Comparison of ENCODE assay signal across 8 cellular contexts in the genomic region with DNA sequence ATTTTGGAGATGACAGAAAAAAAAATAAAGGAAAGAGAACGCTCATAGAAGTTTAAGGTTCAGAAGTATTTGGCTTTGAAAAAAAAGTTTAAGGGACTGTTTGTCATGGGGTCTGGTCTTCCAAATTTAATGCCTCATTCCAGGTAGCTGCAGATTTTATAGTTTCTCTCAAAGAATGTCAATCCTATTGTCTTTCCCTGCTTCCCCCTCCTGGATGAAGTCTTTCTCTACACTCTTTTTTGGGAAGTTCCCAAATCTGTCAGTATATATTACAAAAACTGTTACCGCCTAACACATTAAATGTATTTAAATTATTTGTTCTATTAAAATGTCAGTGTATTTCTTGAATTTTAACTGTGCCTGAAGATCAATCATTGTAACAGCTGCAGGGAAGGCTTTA.
"Had no signal": no experiment of that assay in that cellular context is flagged by ENCODE, and none has a peak within 500 bp of the region (broad histone marks: within the 10 kb centered on the region; RNA-seq: fewer than 3 reads in every experiment).

No MANE protein-coding gene starts in this region.

- DNase-seq: GOT3, HFFc6, KBM-7 had no signal

- H3K27ac ChIP-seq: KMS-11 had no signal

- H3K9ac ChIP-seq: KMS-11 had no signal

- ATAC-seq: HCT116, HepG2 had no signal

- H3K4me3 Mint-ChIP-seq: HFFc6, IgD-negative memory B cell had no signal

- H3K36me3 ChIP-seq: HAP-1 had no signal

- H3K36me3 Mint-ChIP-seq: IgD-negative memory B cell had no signal

- FAIRE-seq: HepG2 had no signal

- H3K4me1 Mint-ChIP-seq: IgD-negative memory B cell had no signal

- H3K27me3 Mint-ChIP-seq: IgD-negative memory B cell had no signal

- H3K4me1 ChIP-seq: HAP-1 had no signal

- H3K9me3 ChIP-seq: HAP-1 had no signal

- H3K4me3 ChIP-seq: HAP-1 had no signal

- H3K4me2 ChIP-seq: KMS-11 had no signal

- H3K27ac Mint-ChIP-seq: HFFc6, IgD-negative memory B cell had no signal
